9 cellular contexts compared by ENCODE assay signal in genomic region chr3:8503871-8504610, GRCh38. TPM values are rescaled to one million over a fixed set of nuclear protein-coding genes. Genes with fewer than 3 reads are reported as not detected.
A peak's percentile ranks its signal among the peaks of the same experiment; 100 is the strongest.
DNase-seq lines count a peak whose midpoint lies in the region; ATAC-seq, FAIRE-seq and TF ChIP-seq lines count a peak whose summit lies in the region.
"Had no signal": no experiment of that assay in that cellular context is flagged by ENCODE, and none has a peak within 500 bp of the region (broad histone marks: within the 10 kb centered on the region; RNA-seq: fewer than 3 reads in every experiment).

No MANE protein-coding gene starts in this region.

- WGBS in HUES64: 81% methylated on average over 7 of the region's 8 CpGs
- 12% methylated on average over 8 of the region's 8 CpGs for WGBS in smooth muscle cell (ENCODE audit: low lambda C conversion rate)

- peaks cover 54% of the 10 kb centered on the region for H3K4me1 ChIP-seq in HUES64 (ENCODE audit: insufficient read depth, low read length)
- H3K4me1 ChIP-seq in smooth muscle cell (ENCODE audit: low read depth): peaks cover 37% of the 10 kb centered on the region

- 0 out of 2 replicates have a peak, but pooled peaks cover 4% of the 10 kb centered on the region for H3K36me3 ChIP-seq in HUES64 (ENCODE audit: insufficient read depth, low read length)
- peaks cover 6% of the 10 kb centered on the region for H3K36me3 ChIP-seq in smooth muscle cell (ENCODE audit: low read depth)

- H3K4me2 ChIP-seq in smooth muscle cell: peak overlapping the region; percentile 92

- peaks cover 71% of the 10 kb centered on the region for H4K20me1 ChIP-seq in smooth muscle cell (ENCODE audit: low read depth)

- peak; percentile 1 for DNase-seq in NCI-H748 (lab: John Stamatoyannopoulos, UW; ENCODE audit: unreplicated experiment)
- no peak for DNase-seq in NCI-H748 treated with DMSO at 0.1 percent for 48 hours (lab: John Stamatoyannopoulos, UW)
- DNase-seq in smooth muscle cell (lab: John Stamatoyannopoulos, UW; ENCODE audit: unreplicated experiment): no peak
- DNase-seq in SKM-1 (lab: John Stamatoyannopoulos, UW; ENCODE audit: unreplicated experiment): no peak
- DNase-seq in ureter (ENCODE audit: low spot score): no peak
- DNase-seq: effector memory CD8-positive, alpha-beta T cell had no signal

- no peak for ATAC-seq in GM21423 (IDR thresholded peaks at IDR 0.05; ENCODE audit: unreplicated experiment)
- ATAC-seq: effector memory CD8-positive, alpha-beta T cell had no signal

- peak; percentile 74 for FAIRE-seq in endometrium (lab: Jason Lieb, UNC)

- no peak for TF ChIP-seq CTCF in smooth muscle cell (IDR thresholded peaks at IDR 0.05; ENCODE audit: borderline replicate concordance, insufficient read depth, poor library complexity, severe bottlenecking)

- no peak overlapping the region for H3K9ac ChIP-seq in HUES64 (ENCODE audit: low read depth, low read length)
- peak overlapping the region; percentile 67 for H3K9ac ChIP-seq in smooth muscle cell (ENCODE audit: low read depth)

- H3K27ac ChIP-seq in HUES64 (ENCODE audit: low read depth, low read length): no peak overlapping the region
- H3K27ac ChIP-seq in smooth muscle cell (ENCODE audit: low read depth): peak overlapping the region; percentile 78

- no peak overlapping the region for H2AFZ ChIP-seq in smooth muscle cell (ENCODE audit: low read depth)

- peaks cover 72% of the 10 kb centered on the region for H3K79me2 ChIP-seq in smooth muscle cell (ENCODE audit: low read depth)

- H3F3A ChIP-seq in smooth muscle cell (ENCODE audit: low read depth): peaks cover 46% of the 10 kb centered on the region

- H3K27me3 ChIP-seq in HUES64 (ENCODE audit: insufficient read depth, low read length) (no peaks in the 10 kb centered on the region), smooth muscle cell (ENCODE audit: low read depth) (no peaks in the 10 kb centered on the region)

- H3K9me3 ChIP-seq in HUES64 (ENCODE audit: insufficient read depth, low read depth, low read length) (no peaks in the 10 kb centered on the region), smooth muscle cell (replicated peaks; ENCODE audit: low read depth) (no peaks in the 10 kb centered on the region)

- H3K4me3 ChIP-seq in HUES64 (ENCODE audit: low read length): peak overlapping the region; percentile 15; the same call in 1 of the 2 replicates
- H3K4me3 ChIP-seq in smooth muscle cell: peak overlapping the region; percentile 66

RNA-seq across cellular contexts. Expression of gene LMCD1, which starts 2.4 kb away (rescaled TPM):
- 20.9 TPM for polyA plus RNA-seq in HUES64 (2013, experiment 1 of 2)
- 19.7 TPM for polyA plus RNA-seq in HUES64 (2013, experiment 2 of 2)
- total RNA-seq in smooth muscle cell: 187 and 276 TPM in 2 replicates
- 356 and 524 TPM in 2 replicates for polyA plus RNA-seq in smooth muscle cell
- total RNA-seq in ureter: 43.3 TPM
